Comparison of ENCODE assay signal across 9 cellular contexts in the genomic region with DNA sequence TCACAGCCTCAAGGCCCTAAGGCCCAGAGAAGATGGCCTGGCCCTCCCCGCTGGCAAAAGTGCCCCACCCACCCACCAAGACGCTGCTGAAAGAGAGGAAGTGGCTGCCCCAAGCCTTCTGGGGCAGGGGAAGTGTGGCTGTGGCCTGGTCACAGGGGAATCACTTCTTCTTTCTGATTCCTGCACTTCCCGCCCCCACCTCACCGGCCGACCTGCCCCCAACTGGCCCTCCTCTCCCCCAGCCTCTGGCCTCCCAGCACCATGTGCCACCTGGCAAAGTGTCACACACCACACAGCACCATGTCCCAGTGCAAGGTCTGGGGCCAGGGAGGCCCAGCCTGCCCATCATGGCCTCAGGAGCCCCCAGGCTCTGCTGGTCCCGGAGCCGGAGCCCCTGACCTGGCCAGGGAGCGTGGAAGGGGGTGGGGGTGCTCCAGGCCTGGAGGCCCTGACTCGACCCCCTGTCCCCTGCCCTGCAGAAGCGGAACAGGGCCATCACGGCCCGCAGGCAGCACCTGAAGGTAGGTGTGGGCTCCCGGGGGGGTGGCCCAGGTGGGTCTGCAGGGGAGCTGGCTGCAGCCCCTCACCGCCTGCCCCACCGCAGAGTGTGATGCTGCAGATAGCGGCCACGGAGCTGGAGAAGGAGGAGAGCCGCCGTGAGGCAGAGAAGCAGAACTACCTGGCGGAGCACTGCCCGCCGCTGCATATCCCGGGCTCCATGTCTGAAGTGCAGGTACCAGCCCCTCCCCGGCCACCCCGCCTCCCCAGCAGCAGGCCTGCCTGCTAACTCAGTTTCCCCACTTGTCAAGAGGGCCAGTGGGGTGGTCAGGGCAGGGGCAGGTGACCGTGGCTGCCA. TPM values are rescaled to one million over a fixed set of nuclear protein-coding genes. Genes with fewer than 3 reads are reported as not detected.
DNase-seq lines count a peak whose midpoint lies in the region; ATAC-seq and FAIRE-seq lines count a peak whose summit lies in the region.
"Had no signal": no experiment of that assay in that cellular context is flagged by ENCODE, and none has a peak within 500 bp of the region (broad histone marks: within the 10 kb centered on the region; RNA-seq: fewer than 3 reads in every experiment).

No MANE protein-coding gene starts in this region.

- DNase-seq in GM19238 (ENCODE audit: insufficient read length, low spot score) (peak; percentile 75), MV-4-11 (lab: John Stamatoyannopoulos, UW) (peak; percentile 94), germinal center (ENCODE audit: low spot score) (peak; percentile 79), small intestine (peak; percentile 24), cortex of kidney (lab: John Stamatoyannopoulos, UW) (no peak), T-helper 9 cell (no peak)
- DNase-seq: PC-3 had no signal

- 70 to 81% (median 78%) methylated on average over 20 to 26 of the region's 26 CpGs for WGBS in small intestine, 3 donors

- no peaks in the 10 kb centered on the region for H3K36me3 ChIP-seq in small intestine (ENCODE audit: control insufficient read depth in 2 of 2, insufficient read depth in 2 of 2, low read length in 2 of 2)

- H3K9me3 ChIP-seq in small intestine (ENCODE audit: control insufficient read depth, low read depth), result no peaks in the 10 kb centered on the region

- H3K27me3 ChIP-seq in small intestine (ENCODE audit: control insufficient read depth in 2 of 2, insufficient read depth in 2 of 2, low read length in 2 of 2), result no peaks in the 10 kb centered on the region

- H3K4me3 ChIP-seq in small intestine (ENCODE audit: low read depth in 1 of 2, low read length in 2 of 2), result no peak overlapping the region

- peaks cover 0 to 5% of the 10 kb centered on the region in 2 donors for H3K4me1 ChIP-seq in small intestine (ENCODE audit: control insufficient read depth in 2 of 2, insufficient read depth in 1 of 2, low read depth in 1 of 2, low read length in 1 of 2)

- FAIRE-seq in small intestine (lab: Jason Lieb, UNC), result no peak
- FAIRE-seq: endothelial cell of umbilical vein had no signal

- H3K27ac ChIP-seq in small intestine (ENCODE audit: low read depth in 1 of 2, low read length in 1 of 2), result no peak overlapping the region

- ATAC-seq in HG02588 (IDR thresholded peaks at IDR 0.05; ENCODE audit: unreplicated experiment), result no peak
- ATAC-seq: PC-3 had no signal

RNA-seq across cellular contexts. Expression of a gene that starts 1.4 kb away (rescaled TPM):
- 1 to 10 TPM in 2 of 3 donors, under 1 TPM in 1; 0.49 to 8.6 (median 7.8) TPM for polyA plus RNA-seq in small intestine
- polyA plus RNA-seq: endothelial cell of umbilical vein had no signal

RNA-seq across cellular contexts. Expression of a gene that starts 5.4 kb away (rescaled TPM):
- 10 to 100 TPM in 2 of 3 donors, 1 to 10 TPM in 1; 3.2 to 46.5 (median 45.1) TPM for polyA plus RNA-seq in small intestine
- polyA plus RNA-seq: endothelial cell of umbilical vein had no signal

RNA-seq across cellular contexts. Expression of a gene that starts 12.7 kb away (rescaled TPM):
- 10 to 100 TPM in 2 of 3 donors, 1 to 10 TPM in 1; 4.5 to 45.1 (median 27.1) TPM for polyA plus RNA-seq in small intestine
- polyA plus RNA-seq: endothelial cell of umbilical vein had no signal

RNA-seq across cellular contexts. Expression of a gene that starts 51.5 kb away (rescaled TPM):
- under 1 TPM in 1 of 3 donors, not detected in 2; 0.01 TPM for polyA plus RNA-seq in small intestine
- polyA plus RNA-seq: endothelial cell of umbilical vein had no signal

Comparison
In these comparisons a context has a peak if more than half of its experiments do, and no peak if none do; other contexts are left out.
1. DNase-seq: peak in GM19238 (single experiment), MV-4-11 (single experiment), germinal center (single experiment) and small intestine (single experiment); none in cortex of kidney (single experiment) and T-helper 9 cell (single experiment).